Comparison of ENCODE assay signal across 8 cellular contexts in the genomic region with DNA sequence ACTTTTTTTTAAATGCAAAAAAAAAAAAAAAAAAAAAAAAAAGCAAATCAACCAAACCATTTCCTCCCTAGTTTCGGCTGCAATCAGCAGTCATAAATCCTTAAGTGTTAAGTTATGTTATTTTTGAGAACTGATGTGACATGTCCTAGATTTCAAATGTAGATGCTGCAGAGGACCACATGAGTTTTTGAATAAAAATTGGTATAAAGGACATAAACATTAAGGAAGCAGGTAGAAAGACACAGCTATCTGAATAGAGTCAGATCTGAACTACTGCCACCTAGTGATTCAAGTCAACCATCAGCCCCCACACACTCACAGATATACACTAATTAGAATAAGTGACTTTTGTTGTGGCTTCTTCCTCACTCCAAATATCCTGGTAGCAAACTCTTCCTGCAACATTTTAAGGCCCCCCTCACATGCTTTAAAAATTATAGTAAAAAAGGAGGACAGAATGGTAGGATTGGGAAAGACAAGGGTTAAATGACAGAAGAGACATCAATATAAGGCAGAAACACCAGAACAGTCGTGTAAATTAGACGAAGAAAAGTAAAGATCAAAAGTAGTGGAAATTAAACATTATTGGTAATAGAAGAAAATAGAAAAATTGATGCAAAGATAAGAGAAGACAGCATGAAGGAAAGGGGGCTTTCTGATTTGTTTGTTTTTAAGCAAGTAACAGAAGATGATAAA.
DNase-seq lines count a peak whose midpoint lies in the region; TF ChIP-seq lines count a peak whose summit lies in the region.

No MANE protein-coding gene starts in this region.

- TF ChIP-seq CTCF in GM12865 (IDR thresholded peaks at IDR 0.05; ENCODE audit: insufficient read depth, low read depth, low read length, missing control alignments): peak; percentile 54
- peak; percentile 82 for TF ChIP-seq CTCF in HFFc6 (IDR thresholded peaks at IDR 0.05)

- H3K4me3 ChIP-seq in GM12865 (ENCODE audit: low read depth, low read length): no peak overlapping the region

- DNase-seq in AG08396 (ENCODE audit: low spot score) (peak; percentile 39), GM12865 (ENCODE audit: low read depth) (peak; percentile 52), HFFc6 (peak; percentile 39), NCI-H1105 (lab: John Stamatoyannopoulos, UW) (peak; percentile 14), iris pigment epithelial cell (ENCODE audit: low read depth) (peak; percentile 57), nucleus accumbens (lab: John Stamatoyannopoulos, UW) (no peak)
- no peak for DNase-seq in NK-92 treated with Interleukin-12 subunit alpha and Interleukin-12 subunit beta, amount 100 ng/mL, for 24 hours (lab: John Stamatoyannopoulos, UW)

- no peaks in the 10 kb centered on the region for H3K9me3 Mint-ChIP-seq in HFFc6
- no peaks in the 10 kb centered on the region for H3K9me3 Mint-ChIP-seq in activated naive CD8-positive, alpha-beta T cell (ENCODE audit: low read depth)

- H3K36me3 Mint-ChIP-seq in HFFc6 (ENCODE audit: low read depth): no peaks in the 10 kb centered on the region
- H3K36me3 Mint-ChIP-seq in activated naive CD8-positive, alpha-beta T cell: no peaks in the 10 kb centered on the region

- peaks cover 50% of the 10 kb centered on the region for H3K4me1 Mint-ChIP-seq in HFFc6 (ENCODE audit: low read depth)
- peaks cover 9% of the 10 kb centered on the region for H3K4me1 Mint-ChIP-seq in activated naive CD8-positive, alpha-beta T cell (ENCODE audit: low read depth)

- no peaks in the 10 kb centered on the region; the same call in 1 of the 2 replicates for H3K27me3 Mint-ChIP-seq in HFFc6 (ENCODE audit: insufficient read depth)
- no peaks in the 10 kb centered on the region for H3K27me3 Mint-ChIP-seq in activated naive CD8-positive, alpha-beta T cell

- no peak overlapping the region for H3K4me3 Mint-ChIP-seq in HFFc6
- H3K4me3 Mint-ChIP-seq in activated naive CD8-positive, alpha-beta T cell: peak overlapping the region; percentile 62

- H3K27ac Mint-ChIP-seq in HFFc6: no peak overlapping the region
- H3K27ac Mint-ChIP-seq in activated naive CD8-positive, alpha-beta T cell: no peak overlapping the region

Comparison
In these comparisons a context has a peak if more than half of its experiments do, and no peak if none do; other contexts are left out.
1. DNase-seq: peak in AG08396 (single experiment), GM12865 (single experiment), HFFc6 (single experiment), NCI-H1105 (single experiment) and iris pigment epithelial cell (single experiment); none in NK-92 treated with Interleukin-12 subunit alpha and Interleukin-12 subunit beta, amount 100 ng/mL, for 24 hours (single experiment) and nucleus accumbens (0 of 56).